19 cellular contexts compared by ENCODE assay signal in genomic region chr9:92620870-92621269, GRCh38.
"Had no signal": no experiment of that assay in that cellular context is flagged by ENCODE, and none has a peak within 500 bp of the region (broad histone marks: within the 10 kb centered on the region; RNA-seq: fewer than 3 reads in every experiment).

No MANE protein-coding gene starts in this region.

- H3K27me3 Mint-ChIP-seq: activated CD4-positive, alpha-beta memory T cell treated with anti-CD3 and anti-CD28 coated beads for 36 hours; activated naive CD8-positive, alpha-beta T cell treated with anti-CD3 and anti-CD28 coated beads for 36 hours had no signal

- FAIRE-seq: keratinocyte had no signal

- H3K9me3 Mint-ChIP-seq: activated CD4-positive, alpha-beta memory T cell treated with anti-CD3 and anti-CD28 coated beads for 36 hours; activated naive CD8-positive, alpha-beta T cell treated with anti-CD3 and anti-CD28 coated beads for 36 hours; activated T-helper 1 cell treated with anti-CD3 and anti-CD28 coated beads, Interleukin-12 subunit alpha, Interleukin-12 subunit beta, Interleukin-2, Interleukin-4 antibody, amounts not matched to agents 30 ng/mL and 10 ng/mL and 1 ng/mL, durations not matched to agents 14 hours and 24 hours and 36 hours; nephron had no signal

- H3K4me3 Mint-ChIP-seq: activated CD4-positive, alpha-beta memory T cell treated with anti-CD3 and anti-CD28 coated beads for 36 hours; activated naive CD8-positive, alpha-beta T cell treated with anti-CD3 and anti-CD28 coated beads for 36 hours; activated T-helper 1 cell treated with anti-CD3 and anti-CD28 coated beads, Interleukin-12 subunit alpha, Interleukin-12 subunit beta, Interleukin-2, Interleukin-4 antibody, amounts not matched to agents 30 ng/mL and 10 ng/mL and 1 ng/mL, durations not matched to agents 14 hours and 24 hours and 36 hours; nephron had no signal

- H3K4me3 ChIP-seq: hepatocyte, left lung, prostate gland, right lobe of liver, spleen, stomach had no signal

- H3K36me3 ChIP-seq: prostate gland, right lobe of liver had no signal

- ATAC-seq: left lung, right lobe of liver had no signal

- DNase-seq: activated CD4-positive, alpha-beta memory T cell treated with anti-CD3 and anti-CD28 coated beads for 36 hours; activated CD4-positive, alpha-beta T cell treated with anti-CD3 and anti-CD28 coated beads for 1 hour; activated naive CD8-positive, alpha-beta T cell treated with anti-CD3 and anti-CD28 coated beads for 36 hours; amygdala; brain microvascular endothelial cell; left lung; mesenchymal stem cell; nucleus accumbens; SIG-M5; spleen; stomach; trophoblast cell had no signal

- H3K9me3 ChIP-seq: left lung, prostate gland, right lobe of liver, spleen, stomach had no signal

- H3K27ac Mint-ChIP-seq: activated CD4-positive, alpha-beta memory T cell treated with anti-CD3 and anti-CD28 coated beads for 36 hours; activated T-helper 1 cell treated with anti-CD3 and anti-CD28 coated beads, Interleukin-12 subunit alpha, Interleukin-12 subunit beta, Interleukin-2, Interleukin-4 antibody, amounts not matched to agents 30 ng/mL and 10 ng/mL and 1 ng/mL, durations not matched to agents 14 hours and 24 hours and 36 hours had no signal

- H3K4me1 ChIP-seq: left lung, prostate gland, spleen had no signal

- H3K27me3 ChIP-seq: brain microvascular endothelial cell, hepatocyte, left lung, right lobe of liver, spleen, stomach had no signal

- H3K27ac ChIP-seq: brain microvascular endothelial cell, hepatocyte, right lobe of liver, spleen, VCaP had no signal
